24 cellular contexts compared by ENCODE assay signal in the genomic region with DNA sequence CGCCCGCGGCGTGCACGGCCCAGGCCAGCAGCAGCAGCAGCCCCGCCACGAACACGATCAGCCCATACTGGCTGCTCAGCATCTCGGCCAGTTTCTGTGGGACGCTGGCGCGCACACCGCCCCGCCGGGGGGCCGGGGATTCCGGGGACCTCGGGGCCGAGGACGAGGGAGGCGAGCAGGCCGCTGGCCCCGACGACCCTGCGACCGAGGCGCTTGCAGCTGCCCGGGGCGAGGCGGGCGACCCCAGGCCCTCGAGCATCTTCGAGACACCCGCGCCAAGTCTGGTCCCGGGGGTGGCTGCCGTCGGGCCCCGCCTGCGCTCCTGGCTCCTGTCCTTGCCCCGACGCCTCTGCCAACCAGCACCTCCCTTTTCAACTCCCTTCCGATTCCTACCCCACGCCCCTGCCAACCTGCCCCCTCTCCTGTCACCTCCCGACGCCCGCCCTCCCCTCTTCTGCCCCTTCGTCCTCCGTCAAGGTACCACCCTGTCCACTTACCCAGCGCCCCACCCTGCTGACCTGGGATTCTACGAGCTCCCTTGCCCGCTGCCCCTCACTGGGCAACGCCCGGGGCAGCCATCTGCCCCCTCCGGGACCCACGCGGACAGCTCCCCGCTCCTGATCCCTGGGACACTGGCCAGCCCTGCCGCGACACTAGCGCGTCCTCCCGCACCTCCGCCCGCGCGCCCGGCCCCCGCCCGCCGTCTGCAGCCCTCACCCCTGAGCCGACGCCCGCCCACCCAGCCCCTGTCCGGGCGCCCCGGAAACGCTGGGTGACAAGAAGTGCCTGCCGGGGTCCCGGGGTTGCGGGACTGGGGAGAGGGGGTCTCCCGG. TPM values are rescaled to one million over a fixed set of nuclear protein-coding genes. Genes with fewer than 3 reads are reported as not detected.
DNase-seq lines count a peak whose midpoint lies in the region; ATAC-seq lines count a peak whose summit lies in the region.
"Had no signal": no experiment of that assay in that cellular context is flagged by ENCODE, and none has a peak within 500 bp of the region (broad histone marks: within the 10 kb centered on the region; RNA-seq: fewer than 3 reads in every experiment).

A gene with protein sequence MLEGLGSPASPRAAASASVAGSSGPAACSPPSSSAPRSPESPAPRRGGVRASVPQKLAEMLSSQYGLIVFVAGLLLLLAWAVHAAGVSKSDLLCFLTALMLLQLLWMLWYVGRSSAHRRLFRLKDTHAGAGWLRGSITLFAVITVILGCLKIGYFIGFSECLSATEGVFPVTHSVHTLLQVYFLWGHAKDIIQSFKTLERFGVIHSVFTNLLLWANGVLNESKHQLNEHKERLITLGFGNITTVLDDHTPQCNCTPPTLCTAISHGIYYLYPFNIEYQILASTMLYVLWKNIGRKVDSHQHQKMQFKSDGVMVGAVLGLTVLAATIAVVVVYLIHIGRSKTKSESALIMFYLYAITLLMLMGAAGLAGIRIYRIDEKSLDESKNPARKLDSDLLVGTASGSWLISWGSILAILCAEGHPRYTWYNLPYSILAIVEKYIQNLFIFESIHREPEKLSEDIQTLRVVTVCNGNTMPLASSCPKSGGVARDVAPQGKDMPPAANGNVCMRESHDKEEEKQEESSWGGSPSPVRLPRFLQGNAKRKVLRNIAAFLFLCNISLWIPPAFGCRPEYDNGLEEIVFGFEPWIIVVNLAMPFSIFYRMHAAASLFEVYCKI (minus strand): TSS at position 324 of the 833 bp plus-strand sequence. CDS start 65 bp downstream, at position 259.

- no peaks in the 10 kb centered on the region for H3K9me3 Mint-ChIP-seq in activated naive CD4-positive, alpha-beta T cell treated with anti-CD3 and anti-CD28 coated beads, Interleukin-2, amount 50 U/mL, for 24 hours
- H3K9me3 Mint-ChIP-seq in activated naive CD4-positive, alpha-beta T cell treated with anti-CD3 and anti-CD28 coated beads, Interleukin-2, amount 10 ng/mL, durations not matched to agents 7 days and 5 days: no peaks in the 10 kb centered on the region
- no peaks in the 10 kb centered on the region for H3K9me3 Mint-ChIP-seq in activated naive CD8-positive, alpha-beta T cell treated with anti-CD3 and anti-CD28 coated beads, Interleukin-2, amount 10 ng/mL, durations not matched to agents 7 days and 5 days
- H3K9me3 Mint-ChIP-seq in stimulated activated effector memory CD8-positive, alpha-beta T cell treated with anti-CD3 and anti-CD28 coated beads, Interleukin-12 subunit alpha, Interleukin-12 subunit beta, amount 100 ng/mL, for 72 hours: no peaks in the 10 kb centered on the region

- DNase-seq in activated naive CD4-positive, alpha-beta T cell treated with anti-CD3 and anti-CD28 coated beads, Interleukin-2, amount 10 ng/mL, durations not matched to agents 7 days and 5 days: no peak
- peak; percentile 25 for DNase-seq in activated naive CD8-positive, alpha-beta T cell treated with anti-CD3 and anti-CD28 coated beads, Interleukin-2, amount 10 ng/mL, durations not matched to agents 7 days and 5 days
- DNase-seq in stimulated activated effector memory CD8-positive, alpha-beta T cell treated with anti-CD3 and anti-CD28 coated beads, Interleukin-12 subunit alpha, Interleukin-12 subunit beta, amount 100 ng/mL, for 72 hours (ENCODE audit: low spot score in 2 of 2): no peak
- DNase-seq in NCI-H2227 (lab: John Stamatoyannopoulos, UW; ENCODE audit: unreplicated experiment) (no peak), iPS-NIHi7 (ENCODE audit: extremely low spot score) (no peak)
- no peak for DNase-seq in activated CD4-positive, CD25-positive, alpha-beta regulatory T cell (lab: John Stamatoyannopoulos, UW)
- DNase-seq: activated CD4-positive, alpha-beta T cell treated with anti-CD3 and anti-CD28 coated beads for 36 hours; activated CD8-positive, alpha-beta memory T cell treated with anti-CD3 and anti-CD28 coated beads, Interleukin-2, amount 10 ng/mL, durations not matched to agents 7 days and 5 days; activated effector memory CD4-positive, alpha-beta T cell treated with anti-CD3 and anti-CD28 coated beads, Interleukin-2, amount 50 U/mL, for 16 hours; left ventricle myocardium inferior; MG63; NCI-H1436 treated with DMSO at 0.1 percent for 48 hours; NCI-H226; small intestine; stimulated activated CD4-positive, alpha-beta T cell treated with anti-CD3 and anti-CD28 coated beads, Interleukin-4, amount 100 ng/mL, for 4 hours; T1000 had no signal

- H3K4me1 ChIP-seq in iPS-20b (ENCODE audit: insufficient read depth, low read length): no peaks in the 10 kb centered on the region
- H3K4me1 ChIP-seq: ascending aorta, BLaER1 had no signal

- peak within 1 kb of the TSS; percentile 38; the same call in 1 of the 2 replicates for H3K4me3 ChIP-seq in iPS-20b (ENCODE audit: low read length)
- H3K4me3 ChIP-seq: ascending aorta, BLaER1, hepatocyte, left ventricle myocardium inferior, MG63 had no signal

- H3K4me3 Mint-ChIP-seq in activated naive CD4-positive, alpha-beta T cell treated with anti-CD3 and anti-CD28 coated beads, Interleukin-2, amount 50 U/mL, for 24 hours: peak within 1 kb of the TSS; percentile 42
- H3K4me3 Mint-ChIP-seq in activated naive CD4-positive, alpha-beta T cell treated with anti-CD3 and anti-CD28 coated beads, Interleukin-2, amount 10 ng/mL, durations not matched to agents 7 days and 5 days: no peak within 1 kb of the TSS
- peak within 1 kb of the TSS; percentile 22 for H3K4me3 Mint-ChIP-seq in activated naive CD8-positive, alpha-beta T cell treated with anti-CD3 and anti-CD28 coated beads, Interleukin-2, amount 10 ng/mL, durations not matched to agents 7 days and 5 days
- peak within 1 kb of the TSS; percentile 27 for H3K4me3 Mint-ChIP-seq in stimulated activated effector memory CD8-positive, alpha-beta T cell treated with anti-CD3 and anti-CD28 coated beads, Interleukin-12 subunit alpha, Interleukin-12 subunit beta, amount 100 ng/mL, for 72 hours
- H3K4me3 Mint-ChIP-seq: activated CD4-positive, alpha-beta T cell treated with anti-CD3 and anti-CD28 coated beads for 36 hours; activated CD8-positive, alpha-beta memory T cell treated with anti-CD3 and anti-CD28 coated beads, Interleukin-2, amount 10 ng/mL, durations not matched to agents 7 days and 5 days had no signal

- no peak within 1 kb of the TSS for H3K9ac ChIP-seq in iPS-20b (ENCODE audit: low read depth, low read length)
- H3K9ac ChIP-seq: BLaER1 had no signal

- no peaks in the 10 kb centered on the region for H3K36me3 Mint-ChIP-seq in activated naive CD4-positive, alpha-beta T cell treated with anti-CD3 and anti-CD28 coated beads, Interleukin-2, amount 50 U/mL, for 24 hours
- peaks cover 7% of the 10 kb centered on the region for H3K36me3 Mint-ChIP-seq in activated naive CD4-positive, alpha-beta T cell treated with anti-CD3 and anti-CD28 coated beads, Interleukin-2, amount 10 ng/mL, durations not matched to agents 7 days and 5 days
- peaks cover 8% of the 10 kb centered on the region for H3K36me3 Mint-ChIP-seq in activated naive CD8-positive, alpha-beta T cell treated with anti-CD3 and anti-CD28 coated beads, Interleukin-2, amount 10 ng/mL, durations not matched to agents 7 days and 5 days
- no peaks in the 10 kb centered on the region for H3K36me3 Mint-ChIP-seq in stimulated activated effector memory CD8-positive, alpha-beta T cell treated with anti-CD3 and anti-CD28 coated beads, Interleukin-12 subunit alpha, Interleukin-12 subunit beta, amount 100 ng/mL, for 72 hours

- H3K36me3 ChIP-seq in iPS-20b (ENCODE audit: insufficient read depth, low read depth, low read length): no peaks in the 10 kb centered on the region
- H3K36me3 ChIP-seq: ascending aorta, BLaER1, left ventricle myocardium inferior, MG63 had no signal

- ATAC-seq in activated naive CD8-positive, alpha-beta T cell treated with anti-CD3 and anti-CD28 coated beads, Interleukin-2, amount 10 ng/mL, durations not matched to agents 7 days and 5 days (ENCODE audit: low read depth): no peak
- ATAC-seq in stimulated activated effector memory CD8-positive, alpha-beta T cell treated with anti-CD3 and anti-CD28 coated beads, Interleukin-12 subunit alpha, Interleukin-12 subunit beta, amount 100 ng/mL, for 72 hours: no peak
- ATAC-seq: activated CD4-positive, alpha-beta T cell treated with anti-CD3 and anti-CD28 coated beads for 36 hours; activated CD8-positive, alpha-beta memory T cell treated with anti-CD3 and anti-CD28 coated beads, Interleukin-2, amount 10 ng/mL, durations not matched to agents 7 days and 5 days had no signal

- CTCF ChIA-PET in activated naive CD4-positive, alpha-beta T cell treated with anti-CD3 and anti-CD28 coated beads, Interleukin-2, amount 10 ng/mL, durations not matched to agents 7 days and 5 days (lab: Charles Lee): no interaction called here

- POLR2A ChIA-PET in activated naive CD8-positive, alpha-beta T cell treated with anti-CD3 and anti-CD28 coated beads, Interleukin-2, amount 10 ng/mL, durations not matched to agents 7 days and 5 days (lab: Charles Lee): no interaction called here

- H3K27me3 Mint-ChIP-seq in activated naive CD4-positive, alpha-beta T cell treated with anti-CD3 and anti-CD28 coated beads, Interleukin-2, amount 50 U/mL, for 24 hours: peaks cover 39% of the 10 kb centered on the region
- H3K27me3 Mint-ChIP-seq in activated naive CD4-positive, alpha-beta T cell treated with anti-CD3 and anti-CD28 coated beads, Interleukin-2, amount 10 ng/mL, durations not matched to agents 7 days and 5 days: peaks cover 85% of the 10 kb centered on the region
- H3K27me3 Mint-ChIP-seq in activated naive CD8-positive, alpha-beta T cell treated with anti-CD3 and anti-CD28 coated beads, Interleukin-2, amount 10 ng/mL, durations not matched to agents 7 days and 5 days: peaks cover 68% of the 10 kb centered on the region

- H3K9me3 ChIP-seq in iPS-20b (ENCODE audit: insufficient read depth, low read depth, low read length): no peaks in the 10 kb centered on the region
- H3K9me3 ChIP-seq: ascending aorta, left ventricle myocardium inferior, MG63 had no signal

- H3K27ac ChIP-seq in iPS-20b (ENCODE audit: low read length): no peak within 1 kb of the TSS
- H3K27ac ChIP-seq: ascending aorta, BLaER1, hepatocyte, left ventricle myocardium inferior had no signal

- H3K4me1 Mint-ChIP-seq in activated naive CD4-positive, alpha-beta T cell treated with anti-CD3 and anti-CD28 coated beads, Interleukin-2, amount 50 U/mL, for 24 hours: peaks cover 10% of the 10 kb centered on the region
- peaks cover 8% of the 10 kb centered on the region for H3K4me1 Mint-ChIP-seq in activated naive CD4-positive, alpha-beta T cell treated with anti-CD3 and anti-CD28 coated beads, Interleukin-2, amount 10 ng/mL, durations not matched to agents 7 days and 5 days
- peaks cover 2% of the 10 kb centered on the region for H3K4me1 Mint-ChIP-seq in activated naive CD8-positive, alpha-beta T cell treated with anti-CD3 and anti-CD28 coated beads, Interleukin-2, amount 10 ng/mL, durations not matched to agents 7 days and 5 days
- H3K4me1 Mint-ChIP-seq in stimulated activated effector memory CD8-positive, alpha-beta T cell treated with anti-CD3 and anti-CD28 coated beads, Interleukin-12 subunit alpha, Interleukin-12 subunit beta, amount 100 ng/mL, for 72 hours: peaks cover 14% of the 10 kb centered on the region

- no peak within 1 kb of the TSS for H3K27ac Mint-ChIP-seq in activated naive CD4-positive, alpha-beta T cell treated with anti-CD3 and anti-CD28 coated beads, Interleukin-2, amount 50 U/mL, for 24 hours
- H3K27ac Mint-ChIP-seq in activated naive CD4-positive, alpha-beta T cell treated with anti-CD3 and anti-CD28 coated beads, Interleukin-2, amount 10 ng/mL, durations not matched to agents 7 days and 5 days: no peak within 1 kb of the TSS
- H3K27ac Mint-ChIP-seq in activated naive CD8-positive, alpha-beta T cell treated with anti-CD3 and anti-CD28 coated beads, Interleukin-2, amount 10 ng/mL, durations not matched to agents 7 days and 5 days: no peak within 1 kb of the TSS
- H3K27ac Mint-ChIP-seq in stimulated activated effector memory CD8-positive, alpha-beta T cell treated with anti-CD3 and anti-CD28 coated beads, Interleukin-12 subunit alpha, Interleukin-12 subunit beta, amount 100 ng/mL, for 72 hours: no peak within 1 kb of the TSS
- H3K27ac Mint-ChIP-seq: activated CD4-positive, alpha-beta T cell treated with anti-CD3 and anti-CD28 coated beads for 36 hours; activated CD8-positive, alpha-beta memory T cell treated with anti-CD3 and anti-CD28 coated beads, Interleukin-2, amount 10 ng/mL, durations not matched to agents 7 days and 5 days; IgD-negative memory B cell had no signal

- H3K27me3 ChIP-seq in iPS-20b (ENCODE audit: insufficient read depth, low read length): peaks cover 92% of the 10 kb centered on the region
- H3K27me3 ChIP-seq: ascending aorta, BLaER1, MG63 had no signal

RNA-seq across cellular contexts. Expression of the gene that starts here (rescaled TPM):
- not detected for total RNA-seq in activated naive CD8-positive, alpha-beta T cell treated with anti-CD3 and anti-CD28 coated beads, Interleukin-2, amount 10 ng/mL, durations not matched to agents 7 days and 5 days
- total RNA-seq: A172; activated CD4-positive, alpha-beta T cell treated with anti-CD3 and anti-CD28 coated beads for 36 hours; activated CD8-positive, alpha-beta memory T cell treated with anti-CD3 and anti-CD28 coated beads, Interleukin-2, amount 10 ng/mL, durations not matched to agents 7 days and 5 days; ascending aorta; fibroblast of villous mesenchyme; hepatocyte; left ventricle myocardium inferior had no signal

Comparison
In these comparisons a context has a peak if more than half of its experiments do, and no peak if none do; other contexts are left out.
1. Peak in DNase-seq in activated naive CD8-positive, alpha-beta T cell treated with anti-CD3 and anti-CD28 coated beads, Interleukin-2, amount 10 ng/mL, durations not matched to agents 7 days and 5 days; RNA of the gene not detected or under 1 TPM.